Comparison of ENCODE assay signal across 29 cellular contexts in genomic region chr10:29878492-29878891, GRCh38.
DNase-seq lines count a peak whose midpoint lies in the region; TF ChIP-seq lines count a peak whose summit lies in the region.
"Had no signal": no experiment of that assay in that cellular context is flagged by ENCODE, and none has a peak within 500 bp of the region (broad histone marks: within the 10 kb centered on the region; RNA-seq: fewer than 3 reads in every experiment).

No MANE protein-coding gene starts in this region.

- H3K27ac ChIP-seq in coronary artery: peak overlapping the region; percentile 86 to 92
- peak overlapping the region; percentile 27 for H3K27ac ChIP-seq in rectal smooth muscle tissue (ENCODE audit: low read depth, low read length)
- H3K27ac ChIP-seq: foreskin keratinocyte had no signal

- no peaks in the 10 kb centered on the region for H3K36me3 ChIP-seq in rectal smooth muscle tissue (ENCODE audit: control insufficient read depth, insufficient read depth, low read length)

- peaks cover 70% of the 10 kb centered on the region for H3K27me3 Mint-ChIP-seq in HFFc6 (ENCODE audit: insufficient read depth)

- no peak overlapping the region for H3K9ac ChIP-seq in rectal smooth muscle tissue (ENCODE audit: low read length)
- H3K9ac ChIP-seq: SK-N-SH had no signal

- DNase-seq in GDM1 (lab: John Stamatoyannopoulos, UW) (peak; percentile 61), MV-4-11 (lab: John Stamatoyannopoulos, UW) (peak; percentile 79), coronary artery (ENCODE audit: low spot score) (no peak), NCI-H1048 (lab: John Stamatoyannopoulos, UW) (no peak), HFFc6 (no peak), AG08395 (ENCODE audit: low spot score) (no peak)
- DNase-seq: activated CD4-positive, alpha-beta T cell treated with anti-CD3 and anti-CD28 coated beads, Interleukin-2, amount 50 U/mL, for 48 hours; activated CD8-positive, alpha-beta memory T cell treated with anti-CD3 and anti-CD28 coated beads, Interleukin-2, amount 50 U/mL, for 48 hours; CD4-positive, alpha-beta T cell; DMS 273 treated with DMSO at 0.1 percent for 48 hours; effector CD4-positive, alpha-beta T cell; erythroblast; foreskin keratinocyte; hippocampal formation; immature natural killer cell; KG1; NCI-H1092 treated with DMSO at 0.1 percent for 48 hours; NCI-H2029; NCI-H226; NCI-H748 treated with DMSO at 0.1 percent for 48 hours; nephron progenitor cell; SK-N-SH; stimulated activated CD4-positive, alpha-beta T cell treated with anti-CD3 and anti-CD28 coated beads, Interleukin-4, amount 100 ng/mL, for 4 hours; stimulated activated naive CD4-positive, alpha-beta T cell; T1000 had no signal

- no peak overlapping the region for H3K4me3 Mint-ChIP-seq in HFFc6
- H3K4me3 Mint-ChIP-seq: activated T-helper 17 cell treated with anti-CD3 and anti-CD28 coated beads, Interleukin-2, amount 50 U/mL, for 72 hours; CD4-positive, alpha-beta T cell; GM23338; immature natural killer cell; nephron progenitor cell had no signal

- H3K4me3 ChIP-seq in coronary artery (no peak overlapping the region), rectal smooth muscle tissue (ENCODE audit: low read length) (no peak overlapping the region)
- H3K4me3 ChIP-seq: GM23338 had no signal

- no peaks in the 10 kb centered on the region for H3K36me3 Mint-ChIP-seq in HFFc6 (ENCODE audit: low read depth)
- H3K36me3 Mint-ChIP-seq: activated naive CD4-positive, alpha-beta T cell treated with anti-CD3 and anti-CD28 coated beads, Interleukin-2, amount 50 U/mL, for 72 hours; immature natural killer cell had no signal

- no peaks in the 10 kb centered on the region for H3K9me3 Mint-ChIP-seq in HFFc6
- H3K9me3 Mint-ChIP-seq: activated naive CD4-positive, alpha-beta T cell treated with anti-CD3 and anti-CD28 coated beads, Interleukin-2, amount 50 U/mL, for 72 hours; activated T-helper 17 cell treated with anti-CD3 and anti-CD28 coated beads, Interleukin-2, amount 50 U/mL, for 72 hours; CD4-positive, alpha-beta T cell; GM23338; immature natural killer cell; nephron progenitor cell had no signal

- TF ChIP-seq CTCF in coronary artery (IDR thresholded peaks at IDR 0.05) (no peak), HFFc6 (IDR thresholded peaks at IDR 0.05) (no peak)

- H3K27me3 ChIP-seq in rectal smooth muscle tissue (ENCODE audit: control insufficient read depth, insufficient read depth, low read length): no peaks in the 10 kb centered on the region
- H3K27me3 ChIP-seq: foreskin keratinocyte had no signal

- H3K4me1 Mint-ChIP-seq in HFFc6 (ENCODE audit: low read depth): no peaks in the 10 kb centered on the region
- H3K4me1 Mint-ChIP-seq: activated T-helper 17 cell treated with anti-CD3 and anti-CD28 coated beads, Interleukin-2, amount 50 U/mL, for 72 hours; GM23338; immature natural killer cell had no signal

- peaks cover 12% of the 10 kb centered on the region for H3K4me1 ChIP-seq in rectal smooth muscle tissue (ENCODE audit: control insufficient read depth, insufficient read depth, low read length)
- H3K4me1 ChIP-seq: foreskin keratinocyte had no signal

- no peak overlapping the region for H3K27ac Mint-ChIP-seq in HFFc6
- H3K27ac Mint-ChIP-seq: activated naive CD4-positive, alpha-beta T cell treated with anti-CD3 and anti-CD28 coated beads, Interleukin-2, amount 50 U/mL, for 72 hours; activated T-helper 17 cell treated with anti-CD3 and anti-CD28 coated beads, Interleukin-2, amount 50 U/mL, for 72 hours; CD4-positive, alpha-beta T cell; GM23338; immature natural killer cell; nephron progenitor cell had no signal

Comparison
In these comparisons a context has a peak if more than half of its experiments do, and no peak if none do; other contexts are left out.
1. DNase-seq: peak in GDM1 (single experiment) and MV-4-11 (single experiment); none in coronary artery (single experiment), NCI-H1048 (single experiment), HFFc6 (single experiment) and AG08395 (single experiment).